In the genomic region with DNA sequence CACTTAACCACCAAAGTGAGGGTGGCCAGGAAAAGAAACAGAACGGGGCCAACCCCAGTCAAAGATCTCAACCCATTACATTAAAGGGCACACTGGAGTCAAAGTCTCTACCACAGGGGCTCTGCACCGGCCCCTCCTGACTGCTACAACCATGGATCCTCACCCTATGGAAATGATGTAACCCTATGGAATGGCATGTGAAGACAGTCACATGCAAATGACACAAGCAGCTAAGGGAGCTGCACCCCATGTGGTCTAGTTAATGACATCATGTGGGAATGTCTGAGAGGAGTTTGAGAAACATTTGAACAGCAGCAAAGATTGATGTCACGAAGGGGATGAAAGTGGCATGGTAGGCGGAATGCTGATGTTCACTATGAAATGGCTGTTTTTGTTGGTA, we compare ENCODE assay signal across 17 cellular contexts.
DNase-seq lines count a peak whose midpoint lies in the region; ATAC-seq, FAIRE-seq and TF ChIP-seq lines count a peak whose summit lies in the region.
"Had no signal": no experiment of that assay in that cellular context is flagged by ENCODE, and none has a peak within 500 bp of the region (broad histone marks: within the 10 kb centered on the region; RNA-seq: fewer than 3 reads in every experiment).

No MANE protein-coding gene starts in this region.

- in situ Hi-C loops in brain microvascular endothelial cell (cut with HindIII; ENCODE audit: low pct_ligation_motif_present, low sequenced_read_pairs), result no loop called here

- TF ChIP-seq RAD21 in A549 (conservative IDR thresholded peaks at IDR 0.05 in 1 of 2, IDR thresholded peaks at IDR 0.05 in 1 of 2), result no peak

- CTCF ChIA-PET in A549 (lab: Yijun Ruan, JAX), result no interaction called here

- no peak for TF ChIP-seq POLR2A in A549 (IDR thresholded peaks at IDR 0.05; ENCODE audit: low read length)

- H3K4me2 ChIP-seq in A549, result no peak overlapping the region
- H3K4me2 ChIP-seq: SK-N-SH had no signal

- WGBS in A549 (ENCODE audit: missing lambda C conversion rate), result 80% methylated on average over 4 of the region's 4 CpGs

- DNase-seq in A549 (ENCODE audit: low read depth in 1 of 2, low spot score in 1 of 2) (peak in 1 of 2 experiments; percentile 23), brain microvascular endothelial cell (peak; percentile 1), iPS DF 4.7 (ENCODE audit: extremely low read depth, low spot score) (peak; percentile 25), NCI-H748 (lab: John Stamatoyannopoulos, UW; ENCODE audit: unreplicated experiment) (no peak), NCI-H345 treated with DMSO at 0.1 percent for 48 hours (lab: John Stamatoyannopoulos, UW; ENCODE audit: unreplicated experiment) (no peak)
- no peak for DNase-seq in stimulated activated naive CD8-positive, alpha-beta T cell treated with anti-CD3 and anti-CD28 coated beads, Interleukin-15, Interleukin-2, amounts not matched to agents 100 U/mL and 50 U/mL, for 24 hours
- DNase-seq in activated naive CD4-positive, alpha-beta T cell (lab: John Stamatoyannopoulos, UW), result no peak
- DNase-seq: COR-L47, DMS153, HCEC 1CT, NCI-H1436, NCI-H2029 treated with DMSO at 0.1 percent for 48 hours, NCI-H524 treated with DMSO at 0.1 percent for 48 hours, SK-N-SH had no signal

- FAIRE-seq in A549 (lab: Jason Lieb, UNC), result peak; percentile 72

- H3K4me1 ChIP-seq in A549, result no peaks in the 10 kb centered on the region
- peaks cover 12% of the 10 kb centered on the region; the same call in 1 of the 2 replicates for H3K4me1 ChIP-seq in HUES48 (ENCODE audit: control insufficient read depth, insufficient read depth, low read length)

- TF ChIP-seq CTCF in A549 (IDR thresholded peaks at IDR 0.05) (no peak), brain microvascular endothelial cell (IDR thresholded peaks at IDR 0.05; ENCODE audit: low read depth, low read length, missing control alignments) (no peak)

- H3K9ac ChIP-seq in HUES48 (ENCODE audit: low read depth, low read length), result no peak overlapping the region
- H3K9ac ChIP-seq: SK-N-SH had no signal

- H3K27me3 ChIP-seq in HUES48 (ENCODE audit: control insufficient read depth, insufficient read depth, low read length) (no peaks in the 10 kb centered on the region), brain microvascular endothelial cell (replicated peaks) (no peaks in the 10 kb centered on the region)

- H3K36me3 ChIP-seq in HUES48 (ENCODE audit: control insufficient read depth, insufficient read depth, low read length) (no peaks in the 10 kb centered on the region), brain microvascular endothelial cell (replicated peaks) (no peaks in the 10 kb centered on the region)

- no peak overlapping the region for H3K27ac ChIP-seq in A549
- peak overlapping the region; percentile 31 for H3K27ac ChIP-seq in HUES48 (ENCODE audit: low read depth, low read length)
- H3K27ac ChIP-seq in brain microvascular endothelial cell, result no peak overlapping the region
- H3K27ac ChIP-seq: C4-2B had no signal

- ATAC-seq in A549, result no peak
- no peak for ATAC-seq in stimulated activated naive CD8-positive, alpha-beta T cell treated with anti-CD3 and anti-CD28 coated beads, Interleukin-15, Interleukin-2, amounts not matched to agents 100 U/mL and 50 U/mL, for 24 hours
- ATAC-seq: Right ventricle myocardium inferior had no signal

- H3K4me3 ChIP-seq in A549 (no peak overlapping the region), HUES48 (ENCODE audit: low read depth, low read length) (no peak overlapping the region), brain microvascular endothelial cell (ENCODE audit: low read depth, low read length) (no peak overlapping the region)

- H3K9me3 ChIP-seq in A549, result no peaks in the 10 kb centered on the region
- H3K9me3 ChIP-seq in HUES48 (ENCODE audit: control insufficient read depth, insufficient read depth, low read length), result no peaks in the 10 kb centered on the region
- H3K9me3 ChIP-seq: SK-N-SH had no signal

- TF ChIP-seq EP300 in A549 (IDR thresholded peaks at IDR 0.05), result no peak

- POLR2A ChIA-PET in A549 (lab: Yijun Ruan, JAX), result no interaction called here

TF ChIP-seq in A549, 52 proteins besides CTCF, POLR2A, EP300 and RAD21:
- TF ChIP-seq CBX2 (IDR thresholded peaks at IDR 0.05; ENCODE audit: borderline replicate concordance, low read depth) (no peak), TP53 (CRISPR knock-in tag; IDR thresholded peaks at IDR 0.05) (no peak), RNF2 (IDR thresholded peaks at IDR 0.05; ENCODE audit: borderline replicate concordance, low read depth) (no peak), NFE2L2 (conservative IDR thresholded peaks at IDR 0.05; ENCODE audit: low read length) (no peak), HOXB13 (CRISPR knock-in tag; IDR thresholded peaks at IDR 0.05; ENCODE audit: low read depth) (no peak)

Comparison
In these comparisons a context has a peak if more than half of its experiments do, and no peak if none do; other contexts are left out.
1. DNase-seq: peak in brain microvascular endothelial cell (single experiment) and iPS DF 4.7 (single experiment); none in NCI-H748 (single experiment), NCI-H345 treated with DMSO at 0.1 percent for 48 hours (single experiment), stimulated activated naive CD8-positive, alpha-beta T cell treated with anti-CD3 and anti-CD28 coated beads, Interleukin-15, Interleukin-2, amounts not matched to agents 100 U/mL and 50 U/mL, for 24 hours (single experiment) and activated naive CD4-positive, alpha-beta T cell (0 of 4).